ENCODE assay signal across 9 cellular contexts in the genomic region with DNA sequence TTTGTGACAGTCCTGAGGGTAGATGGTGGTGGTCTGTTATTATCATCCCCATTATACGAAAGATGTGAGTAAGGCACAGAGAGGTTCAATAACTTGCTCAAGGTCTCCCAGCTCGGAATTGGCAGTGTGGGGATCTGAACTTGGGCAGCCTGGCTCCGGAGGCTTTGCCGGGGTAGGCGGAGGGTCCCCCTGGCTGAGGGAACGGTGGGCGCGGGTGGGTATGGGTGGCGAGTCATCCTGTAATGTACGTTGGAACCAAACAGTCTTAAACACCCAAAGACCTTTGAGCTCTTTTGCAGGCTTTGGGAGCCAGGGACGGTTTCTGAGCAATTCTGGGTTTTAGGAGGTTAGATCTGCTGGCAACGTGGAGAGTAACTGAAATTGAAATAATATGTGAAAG. TPM values are rescaled to one million over a fixed set of nuclear protein-coding genes. Genes with fewer than 3 reads are reported as not detected.
"Had no signal": no experiment of that assay in that cellular context is flagged by ENCODE, and none has a peak within 500 bp of the region (broad histone marks: within the 10 kb centered on the region; RNA-seq: fewer than 3 reads in every experiment).

No MANE protein-coding gene starts in this region.

- FAIRE-seq: G401.6, GM12878, GM12891, GM12892, GM18507, GM19239 had no signal

- DNase-seq: GDM1, GF-D8 had no signal

- H3K4me3 ChIP-seq: GM12878 had no signal

RNA-seq across cellular contexts. Expression of gene SLC24A4, which starts 16.5 kb away (rescaled TPM):
- total RNA-seq: G401 had no signal
